Comparison of ENCODE assay signal across 16 cellular contexts in genomic region chr11:47932544-47932943, GRCh38.
"Had no signal": no experiment of that assay in that cellular context is flagged by ENCODE, and none has a peak within 500 bp of the region (broad histone marks: within the 10 kb centered on the region; RNA-seq: fewer than 3 reads in every experiment).

No MANE protein-coding gene starts in this region.

- DNase-seq: activated CD4-positive, alpha-beta T cell treated with anti-CD3 and anti-CD28 coated beads for 48 hours; activated CD8-positive, alpha-beta memory T cell treated with anti-CD3 and anti-CD28 coated beads for 24 hours; central memory CD4-positive, alpha-beta T cell; cortex of kidney; effector memory CD4-positive, alpha-beta T cell; gastrocnemius medialis; heart right ventricle; mucosa of descending colon; naive thymus-derived CD8-positive, alpha-beta T cell; right lobe of liver; stimulated activated naive CD4-positive, alpha-beta T cell; SW 1271; T-helper 9 cell had no signal

- H3K27me3 Mint-ChIP-seq: naive thymus-derived CD8-positive, alpha-beta T cell; type B pancreatic cell had no signal

- H3K4me3 ChIP-seq: gastrocnemius medialis, heart right ventricle, mucosa of descending colon, right lobe of liver, suprapubic skin had no signal

- H3K27ac Mint-ChIP-seq: type B pancreatic cell had no signal

- H3K4me3 Mint-ChIP-seq: naive thymus-derived CD8-positive, alpha-beta T cell; type B pancreatic cell had no signal

- H3K27ac ChIP-seq: gastrocnemius medialis, heart right ventricle, neutrophil, right lobe of liver, suprapubic skin had no signal

- H3K9me3 Mint-ChIP-seq: naive thymus-derived CD8-positive, alpha-beta T cell; type B pancreatic cell had no signal

- ATAC-seq: gastrocnemius medialis; heart right ventricle; mucosa of descending colon; naive thymus-derived CD8-positive, alpha-beta T cell; right lobe of liver had no signal

- H3K27me3 ChIP-seq: gastrocnemius medialis, heart right ventricle, neutrophil, right lobe of liver, suprapubic skin had no signal

- H3K36me3 ChIP-seq: gastrocnemius medialis, heart right ventricle, neutrophil, right lobe of liver, suprapubic skin had no signal

- H3K36me3 Mint-ChIP-seq: naive thymus-derived CD8-positive, alpha-beta T cell; type B pancreatic cell had no signal

- H3K4me1 ChIP-seq: suprapubic skin had no signal

- H3K9me3 ChIP-seq: gastrocnemius medialis, heart right ventricle, mucosa of descending colon, neutrophil, right lobe of liver, suprapubic skin had no signal
